8 cellular contexts compared by ENCODE assay signal in the genomic region with DNA sequence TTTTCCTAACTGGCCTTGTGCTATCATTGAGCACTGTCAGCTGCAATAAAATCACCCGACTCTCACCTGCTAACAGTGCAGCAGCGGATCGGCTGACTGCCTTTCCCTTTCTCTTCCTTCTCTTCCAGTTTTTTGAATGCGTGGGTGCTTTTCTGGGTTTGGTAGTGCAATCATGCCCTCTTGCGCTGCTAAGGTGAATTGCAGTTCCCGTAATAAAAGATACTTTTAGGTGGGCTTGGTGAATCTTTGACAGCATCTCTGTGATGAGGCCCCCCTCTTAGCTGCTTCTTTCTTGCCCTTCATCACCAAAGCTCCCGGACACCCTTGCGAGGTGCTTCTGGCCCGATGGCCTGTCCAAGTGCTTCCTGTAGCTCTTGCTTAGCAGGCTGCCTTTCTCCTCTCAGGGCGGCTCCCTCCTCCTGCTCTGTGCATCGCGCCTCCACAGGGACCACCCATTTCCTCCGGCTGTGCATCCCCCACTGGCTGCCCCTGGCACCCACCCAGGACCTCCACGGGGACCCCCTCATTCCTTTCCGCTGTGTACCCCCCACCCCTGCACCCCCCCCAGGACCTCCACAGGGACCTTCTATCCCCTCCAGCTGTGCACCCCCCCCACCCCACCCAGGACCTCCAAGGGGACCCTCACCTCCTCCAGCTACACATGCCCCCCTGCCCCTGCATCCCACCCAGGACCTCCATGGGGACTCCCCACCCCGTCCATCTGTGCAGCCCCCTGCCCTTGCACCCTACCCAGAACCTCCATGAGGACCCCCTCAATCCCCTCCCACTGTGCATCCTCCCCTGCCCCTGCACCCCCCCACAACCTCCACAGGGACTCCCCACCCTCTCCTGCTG. TPM values are rescaled to one million over a fixed set of nuclear protein-coding genes. Genes with fewer than 3 reads are reported as not detected.
DNase-seq lines count a peak whose midpoint lies in the region; ATAC-seq and TF ChIP-seq lines count a peak whose summit lies in the region.

No MANE protein-coding gene starts in this region.

- H3K4me3 ChIP-seq in WI38 (ENCODE audit: low read depth, low read length) (peak overlapping the region; percentile 24; the same call in 1 of the 2 replicates), right lobe of liver (peak overlapping the region in 1 of 3 donors; percentile 14)

- 15% methylated on average over 15 of the region's 16 CpGs for WGBS in right lobe of liver (ENCODE audit: insufficient coverage, low coverage, low lambda C conversion rate, missing lambda C conversion rate)

- peak; percentile 90 for TF ChIP-seq CTCF in WI38 (IDR thresholded peaks at IDR 0.05; ENCODE audit: low read depth, low read length)
- peak; percentile 82 to 91 (median 90) for TF ChIP-seq CTCF in right lobe of liver (IDR thresholded peaks at IDR 0.05)

- TF ChIP-seq POLR2A in right lobe of liver (IDR thresholded peaks at IDR 0.05), result no peak

- peak; percentile 53 for ATAC-seq in Right ventricle myocardium inferior
- ATAC-seq in right lobe of liver, result peak; percentile 78 to 83 (median 80)
- no peak for ATAC-seq in HG03571 (IDR thresholded peaks at IDR 0.05; ENCODE audit: unreplicated experiment)

- DNase-seq in Right ventricle myocardium inferior (ENCODE audit: missing footprints), result peak; percentile 48
- no peak for DNase-seq in cardiac septum (ENCODE audit: low spot score)
- peak; percentile 33 for DNase-seq in NCI-H2171 (lab: John Stamatoyannopoulos, UW)
- peak; percentile 67 for DNase-seq in dedifferentiated amniotic fluid mesenchymal stem cell (ENCODE audit: extremely low spot score)
- DNase-seq in right lobe of liver, result peak in 2 of 3 donors; percentile 14 to 48
- peak in 2 of 3 experiments; percentile 9 to 30 for DNase-seq in stimulated activated CD4-positive, alpha-beta T cell treated with anti-CD3 and anti-CD28 coated beads, TNF-alpha, amount 100 ng/mL, for 24 hours (ENCODE audit: low read depth in 3 of 3)

- intact Hi-C loops in Right ventricle myocardium inferior (cut with DNase I) (loop anchor here (1.0 to 5.0 kb wide), 2 partner anchors 24 to 90 kb away; no protein-coding TSS in a partner anchor), cardiac septum (cut with DNase I) (loop anchor here (2.0 to 5.0 kb wide), 2 partner anchors 23 to 90 kb away; no protein-coding TSS in a partner anchor), right lobe of liver (cut with DNase I) (no loop called here)

- H3K27me3 ChIP-seq in right lobe of liver, result no peaks in the 10 kb centered on the region

- no peak overlapping the region for H3K27ac ChIP-seq in right lobe of liver

- no peaks in the 10 kb centered on the region for H3K36me3 ChIP-seq in right lobe of liver

- H3K4me1 ChIP-seq in right lobe of liver, result peaks cover 0 to 16% (median 2%) of the 10 kb centered on the region in 4 donors

- H3K9me3 ChIP-seq in right lobe of liver, result no peaks in the 10 kb centered on the region

RNA-seq across cellular contexts. Expression of a gene that starts 50.8 kb away (rescaled TPM):
- total RNA-seq in Right ventricle myocardium inferior, result 953 TPM
- total RNA-seq in cardiac septum, result 722 TPM
- total RNA-seq in right lobe of liver, result 100 to 1,000 TPM; 322 to 555 (median 472) TPM

Comparison
In these comparisons a context has a peak if more than half of its experiments do, and no peak if none do; other contexts are left out.
1. intact Hi-C loops: an anchor here in Right ventricle myocardium inferior (1.0 to 5.0 kb wide) and cardiac septum (2.0 to 5.0 kb wide); none called in right lobe of liver.